26 cellular contexts compared by ENCODE assay signal in genomic region chr3:27487383-27487782, GRCh38.
"Had no signal": no experiment of that assay in that cellular context is flagged by ENCODE, and none has a peak within 500 bp of the region (broad histone marks: within the 10 kb centered on the region; RNA-seq: fewer than 3 reads in every experiment).

No MANE protein-coding gene starts in this region.

- H3K36me3 ChIP-seq: breast epithelium had no signal

- H3K27ac ChIP-seq: breast epithelium, SK-N-MC, VCaP had no signal

- H3K9me3 ChIP-seq: breast epithelium had no signal

- H3K4me1 ChIP-seq: breast epithelium had no signal

- H3K4me3 ChIP-seq: breast epithelium, K562, SK-N-MC had no signal

- ATAC-seq: activated CD4-positive, alpha-beta T cell treated with anti-CD3 and anti-CD28 coated beads for 36 hours; activated CD8-positive, alpha-beta T cell treated with anti-CD3 and anti-CD28 coated beads for 36 hours; K562; Right ventricle myocardium inferior; T-cell had no signal

- H3K27me3 ChIP-seq: breast epithelium had no signal

- FAIRE-seq: K562, TTC549 had no signal

- DNase-seq: activated CD4-positive, alpha-beta T cell treated with anti-CD3 and anti-CD28 coated beads for 36 hours; activated CD4-positive, CD25-positive, alpha-beta regulatory T cell; activated CD8-positive, alpha-beta memory T cell treated with anti-CD3 and anti-CD28 coated beads, Interleukin-2, amount 50 U/mL, for 4 hours; activated CD8-positive, alpha-beta T cell treated with anti-CD3 and anti-CD28 coated beads for 36 hours; activated effector memory CD4-positive, alpha-beta T cell treated with Interleukin-2 at 50 U/mL for 16 hours; activated naive CD4-positive, alpha-beta T cell; aorta; caudate nucleus; MM.1S; NCI-H1105; NCI-H1436; NCI-H1694 treated with DMSO at 0.1 percent for 48 hours; NCI-H2081; NCI-H2227 treated with DMSO at 0.1 percent for 48 hours; NCI-H446 treated with DMSO at 0.1 percent for 48 hours; NCI-H526 treated with DMSO at 0.1 percent for 48 hours; RPMI8226; T-cell; T-helper 2 cell; T1000 had no signal
